In the genomic region with DNA sequence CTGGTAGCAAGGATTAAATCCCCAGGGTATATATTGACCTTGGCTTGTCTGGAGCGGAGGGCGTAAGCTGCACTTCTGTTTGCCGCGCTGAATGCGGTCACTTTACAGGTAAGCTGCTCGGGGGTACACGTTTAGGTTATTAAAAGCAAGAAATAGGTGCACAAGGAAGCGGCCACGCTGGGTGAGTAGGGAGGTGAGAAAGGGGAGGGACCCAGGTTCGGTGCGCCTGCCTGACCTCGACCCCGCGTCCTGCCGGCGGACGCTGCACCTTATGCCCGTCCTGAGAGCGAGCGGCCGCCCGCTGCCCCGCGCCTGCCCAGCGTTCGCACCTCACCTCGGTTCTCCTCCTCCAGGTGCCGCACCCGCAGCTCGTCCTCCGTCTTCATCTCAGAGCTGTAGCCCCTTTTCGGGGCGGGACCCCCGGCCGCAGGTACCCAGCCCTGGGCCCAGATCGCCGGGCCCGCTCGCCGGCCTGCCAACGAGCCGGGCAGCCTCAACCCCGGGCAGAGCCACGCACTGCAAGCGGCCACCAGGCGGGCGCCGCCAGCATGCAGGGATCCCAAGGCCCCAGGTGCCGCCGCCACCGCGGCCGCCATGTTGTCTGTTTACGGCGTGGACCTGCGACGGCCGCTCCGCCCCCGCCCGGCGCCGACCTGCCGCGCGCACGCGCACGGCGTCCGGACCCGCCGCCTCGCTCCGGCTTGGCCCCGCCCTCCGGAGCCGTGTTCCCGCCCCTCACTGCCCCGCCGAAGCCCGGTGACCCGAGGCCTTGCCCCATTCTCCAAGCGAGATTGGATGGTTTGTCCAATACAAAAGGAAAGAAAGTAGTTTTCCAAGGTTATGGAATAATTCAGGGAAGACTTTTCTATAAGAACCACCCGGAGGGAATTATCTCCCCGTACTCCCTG, we compare ENCODE assay signal across 8 cellular contexts. TPM values are rescaled to one million over a fixed set of nuclear protein-coding genes. Genes with fewer than 3 reads are reported as not detected.
A peak's percentile ranks its signal among the peaks of the same experiment; 100 is the strongest.
DNase-seq lines count a peak whose midpoint lies in the region; ATAC-seq and TF ChIP-seq lines count a peak whose summit lies in the region.

A gene with protein sequence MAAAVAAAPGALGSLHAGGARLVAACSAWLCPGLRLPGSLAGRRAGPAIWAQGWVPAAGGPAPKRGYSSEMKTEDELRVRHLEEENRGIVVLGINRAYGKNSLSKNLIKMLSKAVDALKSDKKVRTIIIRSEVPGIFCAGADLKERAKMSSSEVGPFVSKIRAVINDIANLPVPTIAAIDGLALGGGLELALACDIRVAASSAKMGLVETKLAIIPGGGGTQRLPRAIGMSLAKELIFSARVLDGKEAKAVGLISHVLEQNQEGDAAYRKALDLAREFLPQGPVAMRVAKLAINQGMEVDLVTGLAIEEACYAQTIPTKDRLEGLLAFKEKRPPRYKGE (minus strand): TSS at position 625 of the 908 bp plus-strand sequence. CDS start 29 bp downstream, at position 596.

- peak; percentile 62 for ATAC-seq in GM18873 (IDR thresholded peaks at IDR 0.05; ENCODE audit: low FRiP score, unreplicated experiment)
- peak; percentile 82 for ATAC-seq in HG03135 (IDR thresholded peaks at IDR 0.05; ENCODE audit: unreplicated experiment)

- DNase-seq in Ammon's horn (ENCODE audit: low spot score): peak; percentile 91
- peak; percentile 63 for DNase-seq in NCI-H510A (lab: John Stamatoyannopoulos, UW)
- peak; percentile 91 for DNase-seq in activated CD4-positive, alpha-beta memory T cell treated with anti-CD3 and anti-CD28 coated beads for 36 hours
- DNase-seq in dermis microvascular lymphatic vessel endothelial cell (ENCODE audit: low read depth in 2 of 2): peak; percentile 35 to 79
- DNase-seq in lower leg skin (ENCODE audit: low spot score in 2 of 2): peak; percentile 72 to 95
- peak; percentile 82 to 88 for DNase-seq in stimulated activated CD4-positive, alpha-beta T cell treated with anti-CD3 and anti-CD28 coated beads, Interleukin-4, amount 100 ng/mL, for 4 hours

- intact Hi-C loops in activated CD4-positive, alpha-beta memory T cell treated with anti-CD3 and anti-CD28 coated beads for 36 hours (cut with micrococcal nuclease): no loop called here
- intact Hi-C loops in lower leg skin (cut with DNase I; ENCODE audit: low total_unique reads): loop anchor here (10.0 kb wide), 1 partner anchor 57 kb away; no protein-coding TSS in a partner anchor

- peaks cover 49% of the 10 kb centered on the region for H3K4me1 Mint-ChIP-seq in activated CD4-positive, alpha-beta memory T cell treated with anti-CD3 and anti-CD28 coated beads for 36 hours (ENCODE audit: low read depth)

- CTCF ChIA-PET in activated CD4-positive, alpha-beta memory T cell treated with anti-CD3 and anti-CD28 coated beads for 36 hours (lab: Charles Lee): interaction anchor here (0.6 to 3.5 kb wide), 6 partner anchors 60 to 328 kb away, joined by 3 to 13 read pairs (median 4); no protein-coding TSS in a partner anchor

- no peak for TF ChIP-seq CTCF in lower leg skin (IDR thresholded peaks at IDR 0.05)

- H3K4me3 ChIP-seq in lower leg skin (ENCODE audit: low read depth, poor library complexity, severe bottlenecking): peak within 1 kb of the TSS; percentile 97

- H3K9me3 Mint-ChIP-seq in activated CD4-positive, alpha-beta memory T cell treated with anti-CD3 and anti-CD28 coated beads for 36 hours: no peaks in the 10 kb centered on the region

- peak within 1 kb of the TSS; percentile 96 for H3K4me3 Mint-ChIP-seq in activated CD4-positive, alpha-beta memory T cell treated with anti-CD3 and anti-CD28 coated beads for 36 hours

- no peaks in the 10 kb centered on the region for H3K27me3 Mint-ChIP-seq in activated CD4-positive, alpha-beta memory T cell treated with anti-CD3 and anti-CD28 coated beads for 36 hours

- WGBS in lower leg skin, 2 donors: 1% methylated on average over 42 to 50 of the region's 86 CpGs

- peaks cover 35% of the 10 kb centered on the region for H3K36me3 Mint-ChIP-seq in activated CD4-positive, alpha-beta memory T cell treated with anti-CD3 and anti-CD28 coated beads for 36 hours

- TF ChIP-seq POLR2A in lower leg skin (IDR thresholded peaks at IDR 0.05): peak in 1 of 2 donors; percentile 33

- POLR2A ChIA-PET in activated CD4-positive, alpha-beta memory T cell treated with anti-CD3 and anti-CD28 coated beads for 36 hours (lab: Charles Lee): interaction anchor here (0.6 to 5.5 kb wide), 16 partner anchors 11 to 324 kb away, joined by 3 to 83 read pairs (median 4); a partner anchor contains a TSS

- H3K27ac Mint-ChIP-seq in activated CD4-positive, alpha-beta memory T cell treated with anti-CD3 and anti-CD28 coated beads for 36 hours: peak within 1 kb of the TSS; percentile 95

RNA-seq across cellular contexts. Expression of the gene that starts here (rescaled TPM):
- total RNA-seq in activated CD4-positive, alpha-beta memory T cell treated with anti-CD3 and anti-CD28 coated beads for 36 hours: 10 to 100 TPM; 38.8 to 40.9 TPM
- total RNA-seq in dermis microvascular lymphatic vessel endothelial cell: 8.6 and 9.6 TPM in 2 replicates
- 10 to 100 TPM; 30.7 to 54.4 (median 32.4) TPM for total RNA-seq in lower leg skin

Comparison
In these comparisons a context has a peak if more than half of its experiments do, and no peak if none do; other contexts are left out.
1. Peak in every context shown above with its lines: DNase-seq, ATAC-seq and H3K4me3 ChIP-seq.